Comparison of ENCODE assay signal across 2 cellular contexts in the genomic region with DNA sequence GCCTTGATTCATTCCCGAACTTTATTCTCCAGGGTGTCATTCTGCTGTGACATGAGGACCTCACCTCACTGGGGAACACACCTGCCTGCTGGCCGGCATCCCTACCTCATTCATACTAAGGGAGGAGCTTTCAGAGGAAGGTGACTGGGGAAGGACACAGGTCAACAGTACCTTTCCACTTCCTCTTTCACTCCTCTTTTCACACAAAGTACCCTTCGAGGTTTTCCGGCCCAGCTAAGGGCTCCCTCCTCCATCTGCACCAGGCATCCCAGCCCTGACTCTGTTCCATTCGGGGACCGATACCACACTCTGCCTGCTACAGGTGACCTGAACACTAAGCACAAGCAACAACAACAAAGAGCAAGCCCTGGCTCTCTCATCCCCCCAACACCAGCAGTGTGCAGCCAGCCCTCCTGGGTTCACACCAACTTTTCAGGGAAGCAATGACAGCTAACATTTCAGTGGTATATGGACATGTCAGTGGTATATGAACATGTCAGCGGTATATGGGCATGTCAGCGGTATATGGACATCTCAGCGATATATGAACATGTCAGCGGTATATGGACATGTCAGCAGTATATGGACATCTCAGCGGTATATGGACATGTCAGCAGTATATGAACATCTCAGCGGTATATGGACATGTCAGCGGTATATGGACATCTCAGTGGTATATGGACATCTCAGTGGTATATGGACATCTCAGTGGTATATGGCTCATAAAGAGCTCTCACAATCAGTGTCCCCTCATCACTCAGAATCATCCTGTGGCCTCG.
TF ChIP-seq lines count a peak whose summit lies in the region.

No MANE protein-coding gene starts in this region.

TF ChIP-seq in HCT116, 20 proteins besides CTCF, POLR2A, EP300 and RAD21:
- TF ChIP-seq CEBPB (IDR thresholded peaks at IDR 0.05; ENCODE audit: low read depth): no peak
- TF ChIP-seq ZFX (IDR thresholded peaks at IDR 0.05): no peak
- TF ChIP-seq FOSL1 (IDR thresholded peaks at IDR 0.05; ENCODE audit: low read depth): no peak
- TF ChIP-seq POLR2AphosphoS5 (IDR thresholded peaks at IDR 0.05; ENCODE audit: low read depth, low read length): no peak
- no peak for TF ChIP-seq EZH2 (IDR thresholded peaks at IDR 0.05)
- no peak for TF ChIP-seq JUND (IDR thresholded peaks at IDR 0.05)
- no peak for TF ChIP-seq TCF7L2 (IDR thresholded peaks at IDR 0.05; ENCODE audit: borderline replicate concordance, extremely low read depth, insufficient read depth, insufficient read length)
- TF ChIP-seq YY1 (IDR thresholded peaks at IDR 0.05; ENCODE audit: extremely low read depth, insufficient replicate concordance, low read depth, low read length): no peak

TF ChIP-seq in WTC11, 78 proteins besides CTCF, POLR2A, EP300 and RAD21:
- TF ChIP-seq SOX15 (CRISPR knock-in tag; IDR thresholded peaks at IDR 0.05) (no peak), SMAD4 (CRISPR knock-in tag; IDR thresholded peaks at IDR 0.05) (no peak), NR2C2 (CRISPR knock-in tag; IDR thresholded peaks at IDR 0.05) (no peak), SP1 (CRISPR knock-in tag; conservative IDR thresholded peaks at IDR 0.05) (no peak), MYBL2 (CRISPR knock-in tag; IDR thresholded peaks at IDR 0.05) (no peak), HMGA2 (CRISPR knock-in tag; IDR thresholded peaks at IDR 0.05) (no peak), NR1H2 (CRISPR knock-in tag; IDR thresholded peaks at IDR 0.05) (no peak), GABPB1 (CRISPR knock-in tag; IDR thresholded peaks at IDR 0.05) (no peak), ZNF396 (CRISPR knock-in tag; IDR thresholded peaks at IDR 0.05; ENCODE audit: borderline replicate concordance) (no peak), CREB1 (CRISPR knock-in tag; IDR thresholded peaks at IDR 0.05) (no peak), FOXJ3 (CRISPR knock-in tag; IDR thresholded peaks at IDR 0.05; ENCODE audit: borderline replicate concordance) (no peak), JUN (CRISPR knock-in tag; IDR thresholded peaks at IDR 0.05) (no peak), TCF7 (CRISPR knock-in tag; IDR thresholded peaks at IDR 0.05; ENCODE audit: low read depth) (no peak)
- TF ChIP-seq, protein P1, sequence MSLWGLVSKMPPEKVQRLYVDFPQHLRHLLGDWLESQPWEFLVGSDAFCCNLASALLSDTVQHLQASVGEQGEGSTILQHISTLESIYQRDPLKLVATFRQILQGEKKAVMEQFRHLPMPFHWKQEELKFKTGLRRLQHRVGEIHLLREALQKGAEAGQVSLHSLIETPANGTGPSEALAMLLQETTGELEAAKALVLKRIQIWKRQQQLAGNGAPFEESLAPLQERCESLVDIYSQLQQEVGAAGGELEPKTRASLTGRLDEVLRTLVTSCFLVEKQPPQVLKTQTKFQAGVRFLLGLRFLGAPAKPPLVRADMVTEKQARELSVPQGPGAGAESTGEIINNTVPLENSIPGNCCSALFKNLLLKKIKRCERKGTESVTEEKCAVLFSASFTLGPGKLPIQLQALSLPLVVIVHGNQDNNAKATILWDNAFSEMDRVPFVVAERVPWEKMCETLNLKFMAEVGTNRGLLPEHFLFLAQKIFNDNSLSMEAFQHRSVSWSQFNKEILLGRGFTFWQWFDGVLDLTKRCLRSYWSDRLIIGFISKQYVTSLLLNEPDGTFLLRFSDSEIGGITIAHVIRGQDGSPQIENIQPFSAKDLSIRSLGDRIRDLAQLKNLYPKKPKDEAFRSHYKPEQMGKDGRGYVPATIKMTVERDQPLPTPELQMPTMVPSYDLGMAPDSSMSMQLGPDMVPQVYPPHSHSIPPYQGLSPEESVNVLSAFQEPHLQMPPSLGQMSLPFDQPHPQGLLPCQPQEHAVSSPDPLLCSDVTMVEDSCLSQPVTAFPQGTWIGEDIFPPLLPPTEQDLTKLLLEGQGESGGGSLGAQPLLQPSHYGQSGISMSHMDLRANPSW (CRISPR knock-in tag; conservative IDR thresholded peaks at IDR 0.05; ENCODE audit: low read depth): no peak
- TF ChIP-seq, protein P2, sequence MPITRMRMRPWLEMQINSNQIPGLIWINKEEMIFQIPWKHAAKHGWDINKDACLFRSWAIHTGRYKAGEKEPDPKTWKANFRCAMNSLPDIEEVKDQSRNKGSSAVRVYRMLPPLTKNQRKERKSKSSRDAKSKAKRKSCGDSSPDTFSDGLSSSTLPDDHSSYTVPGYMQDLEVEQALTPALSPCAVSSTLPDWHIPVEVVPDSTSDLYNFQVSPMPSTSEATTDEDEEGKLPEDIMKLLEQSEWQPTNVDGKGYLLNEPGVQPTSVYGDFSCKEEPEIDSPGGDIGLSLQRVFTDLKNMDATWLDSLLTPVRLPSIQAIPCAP (CRISPR knock-in tag; IDR thresholded peaks at IDR 0.05): no peak
- TF ChIP-seq, protein P3, sequence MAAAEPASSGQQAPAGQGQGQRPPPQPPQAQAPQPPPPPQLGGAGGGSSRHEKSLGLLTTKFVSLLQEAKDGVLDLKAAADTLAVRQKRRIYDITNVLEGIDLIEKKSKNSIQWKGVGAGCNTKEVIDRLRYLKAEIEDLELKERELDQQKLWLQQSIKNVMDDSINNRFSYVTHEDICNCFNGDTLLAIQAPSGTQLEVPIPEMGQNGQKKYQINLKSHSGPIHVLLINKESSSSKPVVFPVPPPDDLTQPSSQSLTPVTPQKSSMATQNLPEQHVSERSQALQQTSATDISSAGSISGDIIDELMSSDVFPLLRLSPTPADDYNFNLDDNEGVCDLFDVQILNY (CRISPR knock-in tag; IDR thresholded peaks at IDR 0.05): no peak
- TF ChIP-seq, protein P4, sequence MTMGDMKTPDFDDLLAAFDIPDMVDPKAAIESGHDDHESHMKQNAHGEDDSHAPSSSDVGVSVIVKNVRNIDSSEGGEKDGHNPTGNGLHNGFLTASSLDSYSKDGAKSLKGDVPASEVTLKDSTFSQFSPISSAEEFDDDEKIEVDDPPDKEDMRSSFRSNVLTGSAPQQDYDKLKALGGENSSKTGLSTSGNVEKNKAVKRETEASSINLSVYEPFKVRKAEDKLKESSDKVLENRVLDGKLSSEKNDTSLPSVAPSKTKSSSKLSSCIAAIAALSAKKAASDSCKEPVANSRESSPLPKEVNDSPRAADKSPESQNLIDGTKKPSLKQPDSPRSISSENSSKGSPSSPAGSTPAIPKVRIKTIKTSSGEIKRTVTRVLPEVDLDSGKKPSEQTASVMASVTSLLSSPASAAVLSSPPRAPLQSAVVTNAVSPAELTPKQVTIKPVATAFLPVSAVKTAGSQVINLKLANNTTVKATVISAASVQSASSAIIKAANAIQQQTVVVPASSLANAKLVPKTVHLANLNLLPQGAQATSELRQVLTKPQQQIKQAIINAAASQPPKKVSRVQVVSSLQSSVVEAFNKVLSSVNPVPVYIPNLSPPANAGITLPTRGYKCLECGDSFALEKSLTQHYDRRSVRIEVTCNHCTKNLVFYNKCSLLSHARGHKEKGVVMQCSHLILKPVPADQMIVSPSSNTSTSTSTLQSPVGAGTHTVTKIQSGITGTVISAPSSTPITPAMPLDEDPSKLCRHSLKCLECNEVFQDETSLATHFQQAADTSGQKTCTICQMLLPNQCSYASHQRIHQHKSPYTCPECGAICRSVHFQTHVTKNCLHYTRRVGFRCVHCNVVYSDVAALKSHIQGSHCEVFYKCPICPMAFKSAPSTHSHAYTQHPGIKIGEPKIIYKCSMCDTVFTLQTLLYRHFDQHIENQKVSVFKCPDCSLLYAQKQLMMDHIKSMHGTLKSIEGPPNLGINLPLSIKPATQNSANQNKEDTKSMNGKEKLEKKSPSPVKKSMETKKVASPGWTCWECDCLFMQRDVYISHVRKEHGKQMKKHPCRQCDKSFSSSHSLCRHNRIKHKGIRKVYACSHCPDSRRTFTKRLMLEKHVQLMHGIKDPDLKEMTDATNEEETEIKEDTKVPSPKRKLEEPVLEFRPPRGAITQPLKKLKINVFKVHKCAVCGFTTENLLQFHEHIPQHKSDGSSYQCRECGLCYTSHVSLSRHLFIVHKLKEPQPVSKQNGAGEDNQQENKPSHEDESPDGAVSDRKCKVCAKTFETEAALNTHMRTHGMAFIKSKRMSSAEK (CRISPR knock-in tag; IDR thresholded peaks at IDR 0.05; ENCODE audit: borderline replicate concordance): no peak
- TF ChIP-seq, protein P5, sequence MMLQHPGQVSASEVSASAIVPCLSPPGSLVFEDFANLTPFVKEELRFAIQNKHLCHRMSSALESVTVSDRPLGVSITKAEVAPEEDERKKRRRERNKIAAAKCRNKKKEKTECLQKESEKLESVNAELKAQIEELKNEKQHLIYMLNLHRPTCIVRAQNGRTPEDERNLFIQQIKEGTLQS (CRISPR knock-in tag; conservative IDR thresholded peaks at IDR 0.05): no peak
- TF ChIP-seq, protein P6, sequence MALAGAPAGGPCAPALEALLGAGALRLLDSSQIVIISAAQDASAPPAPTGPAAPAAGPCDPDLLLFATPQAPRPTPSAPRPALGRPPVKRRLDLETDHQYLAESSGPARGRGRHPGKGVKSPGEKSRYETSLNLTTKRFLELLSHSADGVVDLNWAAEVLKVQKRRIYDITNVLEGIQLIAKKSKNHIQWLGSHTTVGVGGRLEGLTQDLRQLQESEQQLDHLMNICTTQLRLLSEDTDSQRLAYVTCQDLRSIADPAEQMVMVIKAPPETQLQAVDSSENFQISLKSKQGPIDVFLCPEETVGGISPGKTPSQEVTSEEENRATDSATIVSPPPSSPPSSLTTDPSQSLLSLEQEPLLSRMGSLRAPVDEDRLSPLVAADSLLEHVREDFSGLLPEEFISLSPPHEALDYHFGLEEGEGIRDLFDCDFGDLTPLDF (CRISPR knock-in tag; IDR thresholded peaks at IDR 0.05): no peak
- TF ChIP-seq, protein P7, sequence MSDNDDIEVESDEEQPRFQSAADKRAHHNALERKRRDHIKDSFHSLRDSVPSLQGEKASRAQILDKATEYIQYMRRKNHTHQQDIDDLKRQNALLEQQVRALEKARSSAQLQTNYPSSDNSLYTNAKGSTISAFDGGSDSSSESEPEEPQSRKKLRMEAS (CRISPR knock-in tag; IDR thresholded peaks at IDR 0.05): no peak
TF ChIP-seq in WTC11: peak in this region for 0.
